ENCODE assay signal across 8 cellular contexts in the genomic region with DNA sequence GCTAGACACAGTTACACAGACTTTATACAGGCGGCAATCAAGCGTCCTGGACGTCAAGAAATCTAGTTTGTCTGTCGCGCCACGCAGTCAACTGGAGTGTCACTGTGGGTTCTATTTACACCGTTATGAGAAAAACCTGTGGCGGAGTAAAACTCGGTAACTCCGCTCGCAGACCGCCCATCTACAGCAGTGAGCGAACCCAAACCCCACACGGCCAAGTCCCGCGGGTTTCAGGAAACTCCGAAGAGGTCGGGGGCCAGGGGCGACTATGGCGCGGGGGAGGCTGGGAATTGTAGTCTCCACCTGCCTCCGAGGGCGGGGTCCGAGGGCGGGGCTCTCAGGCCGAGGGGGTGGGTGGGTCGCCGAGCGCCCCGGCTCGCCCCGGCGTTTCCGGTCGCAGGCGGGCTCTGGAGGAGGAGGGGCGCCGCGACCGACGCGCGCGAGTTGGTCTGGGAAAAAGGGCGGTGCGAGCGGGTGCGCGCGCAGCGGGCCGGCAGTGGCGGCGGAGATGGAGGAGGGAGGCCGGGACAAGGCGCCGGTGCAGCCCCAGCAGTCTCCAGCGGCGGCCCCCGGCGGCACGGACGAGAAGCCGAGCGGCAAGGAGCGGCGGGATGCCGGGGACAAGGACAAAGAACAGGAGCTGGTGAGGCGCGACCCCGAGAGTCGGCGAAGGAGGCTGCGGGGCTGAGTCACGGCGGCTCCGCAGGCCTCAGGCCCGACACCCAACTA. TPM values are rescaled to one million over a fixed set of nuclear protein-coding genes. Genes with fewer than 3 reads are reported as not detected.
A peak's percentile ranks its signal among the peaks of the same experiment; 100 is the strongest.
DNase-seq lines count a peak whose midpoint lies in the region; ATAC-seq and TF ChIP-seq lines count a peak whose summit lies in the region.

A gene (plus strand): TSS at position 483 of the 729 bp plus-strand sequence. CDS start 26 bp downstream, at position 509.

- H2BK5ac ChIP-seq in trophoblast cell (ENCODE audit: low read depth, low read length, poor library complexity) = peak within 1 kb of the TSS; percentile 85

- H3K27me3 ChIP-seq in trophoblast cell (ENCODE audit: insufficient read depth, low read length) (no peaks in the 10 kb centered on the region), tibial nerve (no peaks in the 10 kb centered on the region)

- in situ Hi-C loops in GM13977 (cut with MboI; ENCODE audit: low pct_unique_long_range_greater_than_20kb, low sequenced_read_pairs, unreplicated experiment) = no loop called here

- peak within 1 kb of the TSS; percentile 87 to 93 (median 90) for H3K4me3 Mint-ChIP-seq in T-cell

- H3K14ac ChIP-seq in trophoblast cell (ENCODE audit: low read length) = peak within 1 kb of the TSS; percentile 96

- H3K23ac ChIP-seq in trophoblast cell (ENCODE audit: low read length) = no peak within 1 kb of the TSS

- peak within 1 kb of the TSS; percentile 92 for H3K9ac ChIP-seq in trophoblast cell (ENCODE audit: low read length)

- POLR2A ChIA-PET in T-cell (lab: Charles Lee) = no interaction called here

- H3K79me1 ChIP-seq in trophoblast cell (ENCODE audit: low read length) = peaks cover 9% of the 10 kb centered on the region

- peaks cover 23% of the 10 kb centered on the region for H3K36me3 Mint-ChIP-seq in T-cell

- DNase-seq in GM13977 (ENCODE audit: low spot score) = peak; percentile 99
- peak; percentile 99 for DNase-seq in NCI-H146 (lab: John Stamatoyannopoulos, UW)
- DNase-seq in T-cell = peak; percentile 91 to 98 (median 97)
- DNase-seq in cardiac septum (ENCODE audit: low spot score) = peak; percentile 98
- DNase-seq in trophoblast cell = peak; percentile 96 to 98
- peak; percentile 92 to 94 for DNase-seq in tibial nerve (ENCODE audit: low spot score in 2 of 2)

- peak within 1 kb of the TSS; percentile 95 for H4K12ac ChIP-seq in trophoblast cell (ENCODE audit: low read depth, low read length)

- peaks cover 23 to 32% of the 10 kb centered on the region in 2 experiments for H3K36me3 ChIP-seq in trophoblast cell (ENCODE audit: control insufficient read depth in 1 of 2, insufficient read depth in 2 of 2, low read length in 2 of 2)
- peaks cover 4 to 34% (median 21%) of the 10 kb centered on the region in 3 donors for H3K36me3 ChIP-seq in tibial nerve

- CTCF ChIA-PET in T-cell (lab: Charles Lee) = interaction anchor here in 1 of 2 donors (1.0 kb wide), 2 partner anchors 12 to 73 kb away, joined by 3 read pairs; no protein-coding TSS in a partner anchor

- TF ChIP-seq CTCF in GM13977 (IDR thresholded peaks at IDR 0.05; ENCODE audit: extremely low read depth, insufficient read depth, missing control alignments) = no peak
- TF ChIP-seq CTCF in tibial nerve (IDR thresholded peaks at IDR 0.05) = peak in 1 of 5 experiments; percentile 20

- H3K27ac Mint-ChIP-seq in T-cell = peak within 1 kb of the TSS; percentile 92 to 93

- ATAC-seq in HG02870 (IDR thresholded peaks at IDR 0.05; ENCODE audit: unreplicated experiment) = peak; percentile 86
- peak; percentile 92 to 96 (median 94) for ATAC-seq in T-cell (replicated peaks in 1 of 4)

- H3K4me3 ChIP-seq in trophoblast cell (ENCODE audit: low read depth, low read length) (peak within 1 kb of the TSS; percentile 96), tibial nerve (peak within 1 kb of the TSS; percentile 66 to 90 (median 86))

- H3K27me3 Mint-ChIP-seq in T-cell = no peaks in the 10 kb centered on the region

- H2AK5ac ChIP-seq in trophoblast cell (ENCODE audit: low read length) = peak within 1 kb of the TSS; percentile 99

- peak within 1 kb of the TSS; percentile 95 for H4K8ac ChIP-seq in trophoblast cell (ENCODE audit: low read depth, low read length)

- H3K4ac ChIP-seq in trophoblast cell (ENCODE audit: low read depth, low read length) = peak within 1 kb of the TSS; percentile 96

- peak; percentile 21 to 77 for TF ChIP-seq POLR2A in tibial nerve (IDR thresholded peaks at IDR 0.05)

- no peaks in the 10 kb centered on the region for H3K9me3 Mint-ChIP-seq in T-cell

- peak within 1 kb of the TSS; percentile 57 for H2BK120ac ChIP-seq in trophoblast cell (ENCODE audit: insufficient read depth, low read length, poor library complexity)

- H3K4me2 ChIP-seq in trophoblast cell (ENCODE audit: low read length) = peak within 1 kb of the TSS; percentile 89

- no peak within 1 kb of the TSS for H2BK12ac ChIP-seq in trophoblast cell (ENCODE audit: low read length)

- H2AFZ ChIP-seq in trophoblast cell (ENCODE audit: insufficient read depth, low read length, poor library complexity) = peak within 1 kb of the TSS; percentile 66

- H3K4me1 Mint-ChIP-seq in T-cell = peaks cover 29 to 32% (median 30%) of the 10 kb centered on the region in 3 donors

- 0 to 1% (median 0%) methylated on average over 57 to 78 of the region's 78 CpGs for WGBS in adipose tissue, 3 donors
- no CpG with 5 or more reads among the region's 78 CpGs for WGBS in trophoblast cell (ENCODE audit: extremely low coverage, insufficient coverage, insufficient read length)
- 0 to 1% methylated on average over 60 to 67 of the region's 78 CpGs for WGBS in tibial nerve, 2 donors

- H3K4me1 ChIP-seq in trophoblast cell (ENCODE audit: control insufficient read depth in 1 of 2, insufficient read depth in 2 of 2, low read length in 2 of 2) (peaks cover 0 to 4% of the 10 kb centered on the region in 2 experiments), tibial nerve (peaks cover 3 to 22% (median 10%) of the 10 kb centered on the region in 4 donors)

- peaks cover 10% of the 10 kb centered on the region for H3K79me2 ChIP-seq in trophoblast cell (ENCODE audit: control insufficient read depth, insufficient read depth, low read length, poor library complexity)

- TF ChIP-seq EP300 in tibial nerve (IDR thresholded peaks at IDR 0.05) = peak; percentile 22 to 80

- no peak within 1 kb of the TSS for H3K27ac ChIP-seq in adipose tissue (ENCODE audit: low read depth, low read length)
- H3K27ac ChIP-seq in trophoblast cell (ENCODE audit: low read depth, low read length) = peak within 1 kb of the TSS; percentile 14
- peak within 1 kb of the TSS; percentile 63 to 91 (median 84) for H3K27ac ChIP-seq in tibial nerve

- intact Hi-C loops in cardiac septum (cut with DNase I) = loop anchor here (1.0 to 5.0 kb wide), 4 partner anchors 15 to 112 kb away; a partner anchor contains a TSS

- no peaks in the 10 kb centered on the region for H3K9me3 ChIP-seq in trophoblast cell (ENCODE audit: insufficient read depth, low read depth, low read length)
- no peaks in the 10 kb centered on the region for H3K9me3 ChIP-seq in tibial nerve

- H3K18ac ChIP-seq in trophoblast cell (ENCODE audit: low read length) = peak within 1 kb of the TSS; percentile 81

- H4K91ac ChIP-seq in trophoblast cell (ENCODE audit: low read depth, low read length) = peak within 1 kb of the TSS; percentile 85

RNA-seq across cellular contexts. Expression of the gene that starts here (rescaled TPM):
- total RNA-seq in T-cell = 100 to 1,000 TPM; 134 to 151 (median 149) TPM
- 100 to 1,000 TPM in 2 of 3 donors, 10 to 100 TPM in 1; 74.6 to 181 (median 139) TPM for polyA plus RNA-seq in adipose tissue
- 217 TPM for total RNA-seq in cardiac septum
- 221 and 224 TPM in 2 replicates for polyA plus RNA-seq in trophoblast cell (2013)
- total RNA-seq in tibial nerve = 100 to 1,000 TPM; 122 to 226 (median 152) TPM
